8 cellular contexts compared by ENCODE assay signal in genomic region chr14:69153848-69154208, GRCh38. TPM values are rescaled to one million over a fixed set of nuclear protein-coding genes. Genes with fewer than 3 reads are reported as not detected.
DNase-seq lines count a peak whose midpoint lies in the region; ATAC-seq and TF ChIP-seq lines count a peak whose summit lies in the region.

No MANE protein-coding gene starts in this region.

- DNase-seq in BE2C (no peak), Right ventricle myocardium superior (peak; percentile 55), trophoblast cell (no peak)
- DNase-seq in activated CD8-positive, alpha-beta T cell treated with anti-CD3 and anti-CD28 coated beads, Interleukin-2, amount 10 ng/mL, durations not matched to agents 7 days and 5 days: no peak

- H3K4ac ChIP-seq in trophoblast cell (ENCODE audit: low read depth, low read length): no peak overlapping the region

- H3K36me3 ChIP-seq in BE2C (peaks cover 5% of the 10 kb centered on the region; the same call in 1 of the 2 replicates), HUES64 (ENCODE audit: insufficient read depth, low read length) (peaks cover 6% of the 10 kb centered on the region), trophoblast cell (ENCODE audit: control insufficient read depth in 1 of 2, insufficient read depth in 2 of 2, low read length in 2 of 2) (no peaks in the 10 kb centered on the region)

- no peak overlapping the region for H3K14ac ChIP-seq in trophoblast cell (ENCODE audit: low read length)

- 10% methylated on average over 13 of the region's 13 CpGs for WGBS in HUES64
- no CpG with 5 or more reads among the region's 13 CpGs for WGBS in trophoblast cell (ENCODE audit: extremely low coverage, insufficient coverage, insufficient read length)

- no peak for TF ChIP-seq CTCF in BE2C (IDR thresholded peaks at IDR 0.05; ENCODE audit: low read depth, low read length)

- no peak overlapping the region for H2AK5ac ChIP-seq in trophoblast cell (ENCODE audit: low read length)

- H3K4me3 Mint-ChIP-seq in activated CD8-positive, alpha-beta T cell treated with anti-CD3 and anti-CD28 coated beads, Interleukin-2, amount 10 ng/mL, durations not matched to agents 7 days and 5 days: peak overlapping the region; percentile 89

- peaks cover 21% of the 10 kb centered on the region for H3K79me1 ChIP-seq in trophoblast cell (ENCODE audit: low read length)

- H3K9me3 Mint-ChIP-seq in activated CD8-positive, alpha-beta T cell treated with anti-CD3 and anti-CD28 coated beads, Interleukin-2, amount 10 ng/mL, durations not matched to agents 7 days and 5 days (ENCODE audit: insufficient read depth): no peaks in the 10 kb centered on the region

- no peak for ATAC-seq in activated CD8-positive, alpha-beta T cell treated with anti-CD3 and anti-CD28 coated beads, Interleukin-2, amount 10 ng/mL, durations not matched to agents 7 days and 5 days
- ATAC-seq in Right ventricle myocardium superior (ENCODE audit: poor library complexity) (no peak), GM21737 (IDR thresholded peaks at IDR 0.05; ENCODE audit: unreplicated experiment) (no peak), GM21447 (IDR thresholded peaks at IDR 0.05; ENCODE audit: unreplicated experiment) (no peak), HG02623 (IDR thresholded peaks at IDR 0.05; ENCODE audit: unreplicated experiment) (no peak)

- H3K4me1 ChIP-seq in BE2C: peaks cover 20% of the 10 kb centered on the region
- H3K4me1 ChIP-seq in HUES64 (ENCODE audit: insufficient read depth, low read length): peaks cover 17% of the 10 kb centered on the region; the same call in 1 of the 2 replicates
- no peaks in the 10 kb centered on the region for H3K4me1 ChIP-seq in trophoblast cell (ENCODE audit: control insufficient read depth in 1 of 2, insufficient read depth in 2 of 2, low read length in 2 of 2)

- peak overlapping the region; percentile 92 for H2AFZ ChIP-seq in trophoblast cell (ENCODE audit: insufficient read depth, low read length, poor library complexity)

- peaks cover 28% of the 10 kb centered on the region for H3K4me1 Mint-ChIP-seq in activated CD8-positive, alpha-beta T cell treated with anti-CD3 and anti-CD28 coated beads, Interleukin-2, amount 10 ng/mL, durations not matched to agents 7 days and 5 days (ENCODE audit: low read depth)

- no peak overlapping the region for H4K91ac ChIP-seq in trophoblast cell (ENCODE audit: low read depth, low read length)

- H3K4me3 ChIP-seq in BE2C (ENCODE audit: low read depth, low read length): peak overlapping the region; percentile 85
- H3K4me3 ChIP-seq in HUES64 (ENCODE audit: low read length): peak overlapping the region; percentile 92
- peak overlapping the region; percentile 89 for H3K4me3 ChIP-seq in trophoblast cell (ENCODE audit: low read depth, low read length)

- H3K27ac ChIP-seq in HUES64 (ENCODE audit: low read depth, low read length) (no peak overlapping the region), trophoblast cell (ENCODE audit: low read depth, low read length) (peak overlapping the region; percentile 88)

- no peak overlapping the region for H2BK5ac ChIP-seq in trophoblast cell (ENCODE audit: low read depth, low read length, poor library complexity)

- no peak overlapping the region for H4K8ac ChIP-seq in trophoblast cell (ENCODE audit: low read depth, low read length)

- no peak overlapping the region for H2BK12ac ChIP-seq in trophoblast cell (ENCODE audit: low read length)

- CTCF ChIA-PET in activated CD8-positive, alpha-beta T cell treated with anti-CD3 and anti-CD28 coated beads, Interleukin-2, amount 10 ng/mL, durations not matched to agents 7 days and 5 days (lab: Charles Lee): interaction anchor here (1.0 to 5.3 kb wide), 2 partner anchors 24 to 46 kb away, joined by 3 to 56 read pairs; no protein-coding TSS in a partner anchor

- no peak overlapping the region for H4K12ac ChIP-seq in trophoblast cell (ENCODE audit: low read depth, low read length)

- peaks cover 16% of the 10 kb centered on the region for H3K79me2 ChIP-seq in trophoblast cell (ENCODE audit: control insufficient read depth, insufficient read depth, low read length, poor library complexity)

- intact Hi-C loops in Right ventricle myocardium superior (cut with DNase I): no loop called here

- peaks cover 20% of the 10 kb centered on the region for H3K36me3 Mint-ChIP-seq in activated CD8-positive, alpha-beta T cell treated with anti-CD3 and anti-CD28 coated beads, Interleukin-2, amount 10 ng/mL, durations not matched to agents 7 days and 5 days (ENCODE audit: low read depth)

- peaks cover 27% of the 10 kb centered on the region for H3K27me3 Mint-ChIP-seq in activated CD8-positive, alpha-beta T cell treated with anti-CD3 and anti-CD28 coated beads, Interleukin-2, amount 10 ng/mL, durations not matched to agents 7 days and 5 days (ENCODE audit: low read depth)

- no peak overlapping the region for H3K18ac ChIP-seq in trophoblast cell (ENCODE audit: low read length)

- 0 out of 2 replicates have a peak overlapping the region, but pooled peaks have one; percentile 68 for H3K9ac ChIP-seq in HUES64 (ENCODE audit: low read depth, low read length)
- H3K9ac ChIP-seq in trophoblast cell (ENCODE audit: low read length): peak overlapping the region; percentile 88

- POLR2A ChIA-PET in activated CD8-positive, alpha-beta T cell treated with anti-CD3 and anti-CD28 coated beads, Interleukin-2, amount 10 ng/mL, durations not matched to agents 7 days and 5 days (lab: Charles Lee): interaction anchor here (1.4 to 3.2 kb wide), 2 partner anchors 38 to 244 kb away, joined by 8 to 16 read pairs; partner anchors contain the start of genes ERH, EXD2 and SLC39A9

- H3K9me3 ChIP-seq in BE2C (no peaks in the 10 kb centered on the region), HUES64 (ENCODE audit: insufficient read depth, low read depth, low read length) (no peaks in the 10 kb centered on the region), trophoblast cell (ENCODE audit: insufficient read depth, low read depth, low read length) (no peaks in the 10 kb centered on the region)

- H3K23ac ChIP-seq in trophoblast cell (ENCODE audit: low read length): no peak overlapping the region

- H3K27me3 ChIP-seq in BE2C (0 out of 2 replicates have a peak, but pooled peaks cover 4% of the 10 kb centered on the region), HUES64 (ENCODE audit: insufficient read depth, low read length) (peaks cover 18% of the 10 kb centered on the region), trophoblast cell (ENCODE audit: insufficient read depth, low read length) (no peaks in the 10 kb centered on the region)

- H3K4me2 ChIP-seq in trophoblast cell (ENCODE audit: low read length): peak overlapping the region; percentile 90

- peak overlapping the region; percentile 86 for H3K27ac Mint-ChIP-seq in activated CD8-positive, alpha-beta T cell treated with anti-CD3 and anti-CD28 coated beads, Interleukin-2, amount 10 ng/mL, durations not matched to agents 7 days and 5 days

- no peak overlapping the region for H2BK120ac ChIP-seq in trophoblast cell (ENCODE audit: insufficient read depth, low read length, poor library complexity)

RNA-seq across cellular contexts. Expression of gene DCAF5, which starts 0.9 kb away (rescaled TPM):
- 41.7 TPM for polyA plus RNA-seq in BE2C (2012; ENCODE audit: insufficient read depth, insufficient read length, low read depth)
- polyA plus RNA-seq in HUES64 (2013, experiment 1 of 2): 16.1 TPM
- polyA plus RNA-seq in HUES64 (2013, experiment 2 of 2): 20.5 TPM
- 10 to 100 TPM; 38.4 to 41.2 TPM for total RNA-seq in activated CD8-positive, alpha-beta T cell treated with anti-CD3 and anti-CD28 coated beads, Interleukin-2, amount 10 ng/mL, durations not matched to agents 7 days and 5 days
- 53.4 TPM for total RNA-seq in Right ventricle myocardium superior
- polyA plus RNA-seq in trophoblast cell (2013): 32.6 and 32.8 TPM in 2 replicates

RNA-seq across cellular contexts. Expression of gene EXD2, which starts 37.5 kb away (rescaled TPM):
- polyA plus RNA-seq in BE2C (2012; ENCODE audit: insufficient read depth, insufficient read length, low read depth): 22.3 TPM
- polyA plus RNA-seq in HUES64 (2013, experiment 1 of 2): 14.8 TPM
- polyA plus RNA-seq in HUES64 (2013, experiment 2 of 2): 12.3 TPM
- total RNA-seq in activated CD8-positive, alpha-beta T cell treated with anti-CD3 and anti-CD28 coated beads, Interleukin-2, amount 10 ng/mL, durations not matched to agents 7 days and 5 days: 1 to 10 TPM; 3.4 to 4.2 TPM
- total RNA-seq in Right ventricle myocardium superior: 16.7 TPM
- polyA plus RNA-seq in trophoblast cell (2013): 9.4 and 9.5 TPM in 2 replicates
